ENCODE assay signal across 11 cellular contexts in genomic region chr17:8430966-8431365, GRCh38. TPM values are rescaled to one million over a fixed set of nuclear protein-coding genes. Genes with fewer than 3 reads are reported as not detected.
DNase-seq lines count a peak whose midpoint lies in the region; ATAC-seq and TF ChIP-seq lines count a peak whose summit lies in the region.
"Had no signal": no experiment of that assay in that cellular context is flagged by ENCODE, and none has a peak within 500 bp of the region (broad histone marks: within the 10 kb centered on the region; RNA-seq: fewer than 3 reads in every experiment).

No MANE protein-coding gene starts in this region.

- peak overlapping the region; percentile 46 for H3K27ac Mint-ChIP-seq in MCF 10A (ENCODE audit: low read depth, unreplicated experiment)

- H3K36me3 Mint-ChIP-seq in MCF 10A (ENCODE audit: insufficient read depth, unreplicated experiment) = no peaks in the 10 kb centered on the region

- H3K4me3 ChIP-seq in right cardiac atrium (ENCODE audit: low read length) (no peak overlapping the region), skin epidermis (no peak overlapping the region)
- H3K4me3 ChIP-seq: colonic mucosa had no signal

- no peaks in the 10 kb centered on the region for H3K4me1 ChIP-seq in right cardiac atrium (ENCODE audit: control insufficient read depth, insufficient read depth, low read length)
- H3K4me1 ChIP-seq: colonic mucosa had no signal

- peak; percentile 44 for DNase-seq in GM04503 (ENCODE audit: low read depth)
- peak; percentile 84 for DNase-seq in MCF 10A (ENCODE audit: unreplicated experiment)
- DNase-seq in right cardiac atrium = peak; percentile 87 to 91 (median 90)
- DNase-seq in NCI-H82 treated with DMSO at 0.1 percent for 48 hours (lab: John Stamatoyannopoulos, UW; ENCODE audit: unreplicated experiment) = no peak
- no peak for DNase-seq in SKM-1 (lab: John Stamatoyannopoulos, UW; ENCODE audit: unreplicated experiment)
- DNase-seq: activated T-cell treated with anti-CD3 and anti-CD28 coated beads for 4 hours, colonic mucosa, NCI-H1048 had no signal

- H3K4me1 Mint-ChIP-seq in MCF 10A (ENCODE audit: insufficient read depth, unreplicated experiment) = peaks cover 12% of the 10 kb centered on the region

- no peak for TF ChIP-seq CTCF in MCF 10A (IDR thresholded peaks at IDR 0.05; ENCODE audit: unreplicated experiment)

- H3K27ac ChIP-seq in right cardiac atrium (ENCODE audit: low read length) = peak overlapping the region; percentile 80
- peak overlapping the region in 18 of 21 experiments; percentile 18 to 89 (median 73) for H3K27ac ChIP-seq in skin epidermis
- H3K27ac ChIP-seq: colonic mucosa had no signal

- intact Hi-C loops in MCF 10A (cut with micrococcal nuclease) = no loop called here
- intact Hi-C loops in right cardiac atrium (cut with DNase I) = no loop called here

- no peaks in the 10 kb centered on the region for H3K9me3 Mint-ChIP-seq in MCF 10A (ENCODE audit: unreplicated experiment)

- CTCF ChIA-PET in MCF 10A (lab: Yijun Ruan, JAX) = interaction anchor here (1.2 kb wide), 1 partner anchor 11 kb away, joined by 5 read pairs; no protein-coding TSS in a partner anchor

- H3K4me3 Mint-ChIP-seq in MCF 10A (ENCODE audit: unreplicated experiment) = no peak overlapping the region

- H3K9me3 ChIP-seq in right cardiac atrium (ENCODE audit: control insufficient read depth, low read length) = no peaks in the 10 kb centered on the region
- H3K9me3 ChIP-seq: colonic mucosa had no signal

- WGBS in right cardiac atrium = 31% methylated on average over 7 of the region's 7 CpGs

- no peaks in the 10 kb centered on the region for H3K27me3 ChIP-seq in right cardiac atrium (ENCODE audit: control insufficient read depth, insufficient read depth)
- H3K27me3 ChIP-seq: colonic mucosa had no signal

- peak; percentile 55 to 77 for ATAC-seq in right cardiac atrium
- ATAC-seq in HG03097 (IDR thresholded peaks at IDR 0.05; ENCODE audit: low FRiP score, unreplicated experiment) = no peak
- no peak for ATAC-seq in GM21717 (IDR thresholded peaks at IDR 0.05; ENCODE audit: unreplicated experiment)

- POLR2A ChIA-PET in MCF 10A (lab: Yijun Ruan, JAX) = interaction anchor here (0.9 to 1.2 kb wide), 3 partner anchors 9 to 19 kb away, joined by 3 read pairs; no protein-coding TSS in a partner anchor

- BruUV-seq in MCF 10A (replicated peaks; lab: Mats Ljungman, UMichigan) = no TSS peak

- H3K27me3 Mint-ChIP-seq in MCF 10A (ENCODE audit: insufficient read depth, unreplicated experiment) = no peaks in the 10 kb centered on the region

RNA-seq across cellular contexts. Expression of gene NDEL1, which starts 4.7 kb away (rescaled TPM):
- 95.3 and 112 TPM in 2 replicates for total RNA-seq in MCF 10A (2022)
- total RNA-seq in right cardiac atrium = 10 to 100 TPM; 30.9 to 45.2 (median 32.4) TPM
- 27.3 TPM for polyA plus RNA-seq in right cardiac atrium

RNA-seq across cellular contexts. Expression of gene RNF222, which starts 33.3 kb away (rescaled TPM):
- total RNA-seq in MCF 10A (2022) = not detected in 2 replicates
- not detected for total RNA-seq in right cardiac atrium
- polyA plus RNA-seq in right cardiac atrium = not detected
- total RNA-seq: colonic mucosa had no signal

RNA-seq across cellular contexts. Expression of gene RPL26, which starts 48.0 kb away (rescaled TPM):
- total RNA-seq in MCF 10A (2022) = 3,179 and 3,524 TPM in 2 replicates
- 1,000 to 10,000 TPM in 3 of 4 donors, 100 to 1,000 TPM in 1; 912 to 1,167 (median 1,065) TPM for total RNA-seq in right cardiac atrium
- polyA plus RNA-seq in right cardiac atrium = 2,058 TPM

Comparison
In these comparisons a context has a peak if more than half of its experiments do, and no peak if none do; other contexts are left out.
1. DNase-seq: peak in GM04503 (single experiment), MCF 10A (single experiment) and right cardiac atrium (3 of 3); none in NCI-H82 treated with DMSO at 0.1 percent for 48 hours (single experiment) and SKM-1 (single experiment).
2. ATAC-seq: peak in right cardiac atrium (2 of 2); none in HG03097 (single experiment) and GM21717 (single experiment).